9 cellular contexts compared by ENCODE assay signal in the genomic region with DNA sequence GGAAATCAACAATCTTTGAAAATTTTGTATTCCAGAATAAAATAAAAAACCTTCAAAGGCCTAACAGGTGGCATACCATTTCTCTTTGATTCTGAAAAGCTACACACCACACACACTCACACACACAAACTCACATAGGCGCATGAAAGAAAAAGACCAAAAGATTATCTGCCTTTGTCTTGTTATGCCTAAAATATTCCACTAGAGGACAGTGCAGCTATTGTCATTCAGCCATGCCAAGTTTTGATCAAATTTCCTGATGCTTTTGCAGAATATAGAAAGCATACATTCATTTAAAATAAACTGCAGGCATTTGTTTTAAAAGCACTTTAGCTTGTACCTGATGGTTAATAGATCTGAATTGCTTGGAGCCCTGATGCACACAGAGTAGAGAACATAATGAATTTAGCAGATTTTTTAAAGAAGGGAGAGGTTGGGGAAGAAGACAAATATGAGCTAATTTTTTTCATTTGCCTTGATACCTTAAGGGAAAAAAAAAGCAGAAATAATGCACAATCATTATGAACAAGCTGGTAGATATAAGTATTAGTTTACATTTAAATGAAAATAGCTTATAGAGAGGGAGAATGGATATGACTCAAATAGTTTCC.
DNase-seq lines count a peak whose midpoint lies in the region; ATAC-seq and TF ChIP-seq lines count a peak whose summit lies in the region.
"Had no signal": no experiment of that assay in that cellular context is flagged by ENCODE, and none has a peak within 500 bp of the region (broad histone marks: within the 10 kb centered on the region; RNA-seq: fewer than 3 reads in every experiment).

No MANE protein-coding gene starts in this region.

- H3K4me1 ChIP-seq in uterus = no peaks in the 10 kb centered on the region

- no peak overlapping the region for H3K27ac Mint-ChIP-seq in activated naive CD4-positive, alpha-beta T cell treated with anti-CD3 and anti-CD28 coated beads, Interleukin-2, amount 50 U/mL, for 72 hours
- H3K27ac Mint-ChIP-seq: CD4-positive, CD25-positive, alpha-beta regulatory T cell had no signal

- H3K27ac ChIP-seq in uterus = no peak overlapping the region

- no peak overlapping the region for H3K4me3 ChIP-seq in uterus

- peak; percentile 1 for DNase-seq in NCI-H187 treated with DMSO at 0.1 percent for 48 hours (lab: John Stamatoyannopoulos, UW)
- DNase-seq in NCI-H187 (lab: John Stamatoyannopoulos, UW) = no peak
- DNase-seq in LHCN-M2 (ENCODE audit: low read depth) = peak; percentile 44
- DNase-seq in SW480 (ENCODE audit: low spot score) = peak; percentile 33
- DNase-seq in iPS-NIHi11 (ENCODE audit: low spot score) = peak; percentile 15
- no peak for DNase-seq in uterus
- no peak for DNase-seq in T-helper 9 cell
- no peak for DNase-seq in activated naive CD4-positive, alpha-beta T cell treated with anti-CD3 and anti-CD28 coated beads, Interleukin-2, amount 50 U/mL, for 72 hours (ENCODE audit: low spot score in 2 of 2)
- DNase-seq: CD4-positive, CD25-positive, alpha-beta regulatory T cell had no signal

- TF ChIP-seq CTCF in uterus (IDR thresholded peaks at IDR 0.05) = peak; percentile 36 to 48 (median 40)

- intact Hi-C loops in uterus (cut with DNase I; ENCODE audit: low total_unique reads) = no loop called here

- no peaks in the 10 kb centered on the region for H3K27me3 ChIP-seq in uterus

- TF ChIP-seq POLR2A in uterus (IDR thresholded peaks at IDR 0.05) = no peak

- ATAC-seq in activated naive CD4-positive, alpha-beta T cell treated with anti-CD3 and anti-CD28 coated beads, Interleukin-2, amount 50 U/mL, for 72 hours = no peak

- H3K9me3 Mint-ChIP-seq in activated naive CD4-positive, alpha-beta T cell treated with anti-CD3 and anti-CD28 coated beads, Interleukin-2, amount 50 U/mL, for 72 hours = peaks cover 4 to 11% of the 10 kb centered on the region in 2 donors

- no peaks in the 10 kb centered on the region for H3K36me3 Mint-ChIP-seq in activated naive CD4-positive, alpha-beta T cell treated with anti-CD3 and anti-CD28 coated beads, Interleukin-2, amount 50 U/mL, for 72 hours
- H3K36me3 Mint-ChIP-seq: CD4-positive, CD25-positive, alpha-beta regulatory T cell had no signal

- H3K36me3 ChIP-seq in uterus = no peaks in the 10 kb centered on the region

- no peaks in the 10 kb centered on the region for H3K9me3 ChIP-seq in uterus

Comparison
In these comparisons a context has a peak if more than half of its experiments do, and no peak if none do; other contexts are left out.
1. DNase-seq: peak in NCI-H187 treated with DMSO at 0.1 percent for 48 hours (single experiment), LHCN-M2 (single experiment), SW480 (single experiment) and iPS-NIHi11 (single experiment); none in NCI-H187 (0 of 2), uterus (0 of 2), T-helper 9 cell (single experiment) and activated naive CD4-positive, alpha-beta T cell treated with anti-CD3 and anti-CD28 coated beads, Interleukin-2, amount 50 U/mL, for 72 hours (0 of 2).